Comparison of ENCODE assay signal across 8 cellular contexts in genomic region chrX:2325076-2325784, GRCh38.
DNase-seq lines count a peak whose midpoint lies in the region; TF ChIP-seq lines count a peak whose summit lies in the region.

No MANE protein-coding gene starts in this region.

- H3F3A ChIP-seq in smooth muscle cell (ENCODE audit: low read depth): peaks cover 5% of the 10 kb centered on the region

- H3K27me3 ChIP-seq in HUES48 (ENCODE audit: control insufficient read depth, insufficient read depth, low read length): no peaks in the 10 kb centered on the region
- H3K27me3 ChIP-seq in colonic mucosa: no peaks in the 10 kb centered on the region
- H3K27me3 ChIP-seq in tibial nerve: no peaks in the 10 kb centered on the region
- no peaks in the 10 kb centered on the region for H3K27me3 ChIP-seq in smooth muscle cell (ENCODE audit: low read depth)

- no peak for TF ChIP-seq CTCF in colonic mucosa (IDR thresholded peaks at IDR 0.05)
- no peak for TF ChIP-seq CTCF in tibial nerve (IDR thresholded peaks at IDR 0.05)
- TF ChIP-seq CTCF in smooth muscle cell (IDR thresholded peaks at IDR 0.05; ENCODE audit: borderline replicate concordance, insufficient read depth, poor library complexity, severe bottlenecking): no peak

- no peak overlapping the region for H3K4me2 ChIP-seq in smooth muscle cell

- DNase-seq in ELF-1 (ENCODE audit: low read depth, low spot score) (peak; percentile 95), colonic mucosa (peak; percentile 66), middle frontal gyrus (ENCODE audit: extremely low spot score, low spot score) (peak; percentile 47), tibial nerve (ENCODE audit: low spot score in 2 of 2) (peak in 1 of 2 donors; percentile 38), smooth muscle cell (lab: John Stamatoyannopoulos, UW; ENCODE audit: unreplicated experiment) (no peak), NCI-H1694 treated with DMSO at 0.1 percent for 48 hours (lab: John Stamatoyannopoulos, UW) (no peak)
- no peak for DNase-seq in stimulated activated naive CD4-positive, alpha-beta T cell (lab: John Stamatoyannopoulos, UW)

- 15 to 63% methylated on average over 27 of the region's 27 CpGs for WGBS in tibial nerve, 2 donors
- WGBS in smooth muscle cell (ENCODE audit: low lambda C conversion rate): 98% methylated on average over 27 of the region's 27 CpGs

- H3K27ac ChIP-seq in HUES48 (ENCODE audit: low read depth, low read length) (no peak overlapping the region), colonic mucosa (no peak overlapping the region), tibial nerve (peak overlapping the region in 1 of 4 donors; percentile 81), smooth muscle cell (ENCODE audit: low read depth) (no peak overlapping the region)

- H3K4me1 ChIP-seq in HUES48 (ENCODE audit: control insufficient read depth, insufficient read depth, low read length): no peaks in the 10 kb centered on the region
- no peaks in the 10 kb centered on the region for H3K4me1 ChIP-seq in colonic mucosa
- peaks cover 0 to 4% (median 0%) of the 10 kb centered on the region in 4 donors for H3K4me1 ChIP-seq in tibial nerve
- no peaks in the 10 kb centered on the region for H3K4me1 ChIP-seq in smooth muscle cell (ENCODE audit: low read depth)

- TF ChIP-seq POLR2A in tibial nerve (IDR thresholded peaks at IDR 0.05): no peak

- H3K4me3 ChIP-seq in HUES48 (ENCODE audit: low read depth, low read length): peak overlapping the region; percentile 40; the same call in 1 of the 2 replicates
- peak overlapping the region; percentile 24 for H3K4me3 ChIP-seq in colonic mucosa
- peak overlapping the region; percentile 7 to 52 (median 38) for H3K4me3 ChIP-seq in tibial nerve
- H3K4me3 ChIP-seq in smooth muscle cell: no peak overlapping the region

- H3K79me2 ChIP-seq in smooth muscle cell (ENCODE audit: low read depth): no peaks in the 10 kb centered on the region

- H3K9me3 ChIP-seq in HUES48 (ENCODE audit: control insufficient read depth, insufficient read depth, low read length) (no peaks in the 10 kb centered on the region), colonic mucosa (no peaks in the 10 kb centered on the region), tibial nerve (no peaks in the 10 kb centered on the region), smooth muscle cell (replicated peaks; ENCODE audit: low read depth) (no peaks in the 10 kb centered on the region)

- TF ChIP-seq EP300 in tibial nerve (IDR thresholded peaks at IDR 0.05): no peak

- H3K36me3 ChIP-seq in HUES48 (ENCODE audit: control insufficient read depth, insufficient read depth, low read length) (no peaks in the 10 kb centered on the region), colonic mucosa (no peaks in the 10 kb centered on the region), tibial nerve (peaks cover 0 to 7% (median 0%) of the 10 kb centered on the region in 3 donors), smooth muscle cell (ENCODE audit: low read depth) (no peaks in the 10 kb centered on the region)

- H3K9ac ChIP-seq in HUES48 (ENCODE audit: low read depth, low read length) (no peak overlapping the region), colonic mucosa (ENCODE audit: low read depth in 2 of 2, low read length in 2 of 2) (no peak overlapping the region), smooth muscle cell (ENCODE audit: low read depth) (no peak overlapping the region)

- intact Hi-C loops in colonic mucosa (cut with DNase I): no loop called here

- H4K20me1 ChIP-seq in smooth muscle cell (ENCODE audit: low read depth): peaks cover 15% of the 10 kb centered on the region

- H2AFZ ChIP-seq in smooth muscle cell (ENCODE audit: low read depth): no peak overlapping the region

Comparison
In these comparisons a context has a peak if more than half of its experiments do, and no peak if none do; other contexts are left out.
1. DNase-seq: peak in ELF-1 (single experiment), colonic mucosa (single experiment) and middle frontal gyrus (single experiment); none in smooth muscle cell (single experiment), stimulated activated naive CD4-positive, alpha-beta T cell (0 of 6) and NCI-H1694 treated with DMSO at 0.1 percent for 48 hours (single experiment).